In the genomic region with DNA sequence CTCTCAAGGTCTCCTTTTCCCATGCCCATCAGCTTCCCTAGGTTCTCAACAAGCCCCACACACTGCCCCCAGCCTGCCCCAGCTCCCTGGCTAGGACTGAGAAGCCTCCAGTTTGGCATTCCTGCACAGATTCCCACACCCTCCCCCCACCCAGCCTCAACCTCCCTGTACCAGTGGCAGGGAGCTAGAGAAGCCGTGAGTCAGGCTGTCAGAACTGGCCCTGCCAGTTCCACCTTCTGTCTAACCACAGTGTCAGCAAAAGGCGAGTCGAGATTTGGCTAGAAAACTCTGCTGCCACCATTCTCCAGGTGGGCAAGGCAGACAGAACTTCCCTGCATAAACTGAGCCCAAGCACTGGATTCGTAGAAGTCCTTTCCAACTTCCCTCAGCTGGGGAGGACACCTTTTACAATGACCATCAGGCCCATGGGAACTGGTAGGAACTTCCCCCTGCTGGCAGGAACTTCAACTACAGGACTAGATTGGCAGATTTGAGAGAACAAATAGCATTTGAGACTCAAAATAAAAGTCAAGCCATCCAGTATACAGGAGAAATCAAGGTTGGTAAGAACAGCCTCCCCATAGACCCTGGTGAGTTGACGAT, we compare ENCODE assay signal across 8 cellular contexts. TPM values are rescaled to one million over a fixed set of nuclear protein-coding genes. Genes with fewer than 3 reads are reported as not detected.
DNase-seq lines count a peak whose midpoint lies in the region; ATAC-seq and TF ChIP-seq lines count a peak whose summit lies in the region.

No MANE protein-coding gene starts in this region.

- peaks cover 16% of the 10 kb centered on the region for H3K4me1 ChIP-seq in mammary epithelial cell (ENCODE audit: insufficient read depth, low read length)

- no peaks in the 10 kb centered on the region for H4K20me1 ChIP-seq in mammary epithelial cell (ENCODE audit: insufficient read depth, low read length)

- H3K9ac ChIP-seq in mammary epithelial cell (ENCODE audit: insufficient read depth, low read length), result no peak overlapping the region

- no peaks in the 10 kb centered on the region for H3K9me3 Mint-ChIP-seq in activated CD4-positive, alpha-beta T cell treated with anti-CD3 and anti-CD28 coated beads, Interleukin-2, amount 10 ng/mL, durations not matched to agents 7 days and 5 days

- no peaks in the 10 kb centered on the region for H3K36me3 Mint-ChIP-seq in activated CD4-positive, alpha-beta T cell treated with anti-CD3 and anti-CD28 coated beads, Interleukin-2, amount 10 ng/mL, durations not matched to agents 7 days and 5 days (ENCODE audit: low read depth)
- peaks cover 5% of the 10 kb centered on the region for H3K36me3 Mint-ChIP-seq in T-helper 17 cell (ENCODE audit: low read depth)

- H3K27me3 ChIP-seq in mammary epithelial cell (ENCODE audit: insufficient read depth, low read length), result no peaks in the 10 kb centered on the region

- intact Hi-C loops in mammary epithelial cell (cut with micrococcal nuclease), result loop anchor here (1.0 kb wide), 3 partner anchors 37 to 92 kb away; no protein-coding TSS in a partner anchor
- intact Hi-C loops in left colon (cut with DNase I, micrococcal nuclease), result no loop called here

- CTCF ChIA-PET in activated CD4-positive, alpha-beta T cell treated with anti-CD3 and anti-CD28 coated beads, Interleukin-2, amount 10 ng/mL, durations not matched to agents 7 days and 5 days (lab: Charles Lee), result interaction anchor here (1.0 to 1.1 kb wide), 2 partner anchors 16 to 45 kb away, joined by 3 read pairs; no protein-coding TSS in a partner anchor
- CTCF ChIA-PET in mammary epithelial cell (lab: Charles Lee; ENCODE audit: low non-redundant PET), result interaction anchor here (0.5 to 1.3 kb wide), 9 partner anchors 9 to 179 kb away, joined by 4 to 11 read pairs (median 6); partner anchors contain the start of gene PKP1

- no peaks in the 10 kb centered on the region for H3K79me2 ChIP-seq in mammary epithelial cell (ENCODE audit: insufficient read depth, low read length)

- ATAC-seq in left colon, result peak; percentile 82
- ATAC-seq in HG02588 (IDR thresholded peaks at IDR 0.05; ENCODE audit: unreplicated experiment), result no peak
- ATAC-seq in T-helper 17 cell, result no peak
- ATAC-seq in GM18868 (IDR thresholded peaks at IDR 0.05; ENCODE audit: unreplicated experiment), result no peak

- POLR2A ChIA-PET in activated CD4-positive, alpha-beta T cell treated with anti-CD3 and anti-CD28 coated beads, Interleukin-2, amount 10 ng/mL, durations not matched to agents 7 days and 5 days (lab: Charles Lee), result no interaction called here

- H2AFZ ChIP-seq in mammary epithelial cell (ENCODE audit: low read depth, low read length), result peak overlapping the region; percentile 71

- BruUV-seq in mammary epithelial cell (replicated peaks; lab: Mats Ljungman, UMichigan), result no TSS peak

- TF ChIP-seq CTCF in mammary epithelial cell (conservative IDR thresholded peaks at IDR 0.05 in 1 of 2, IDR thresholded peaks at IDR 0.05 in 1 of 2; ENCODE audit: extremely low read depth in 1 of 2, insufficient read depth in 1 of 2, low read depth in 1 of 2, low read length in 2 of 2), result peak; percentile 87 to 91

- H3K36me3 ChIP-seq in mammary epithelial cell (ENCODE audit: insufficient read depth, low read length), result no peaks in the 10 kb centered on the region

- H3K4me2 ChIP-seq in mammary epithelial cell (ENCODE audit: insufficient read depth, low read depth, low read length), result peak overlapping the region; percentile 56

- H3K4me3 ChIP-seq in mammary epithelial cell (replicated peaks in 1 of 3; ENCODE audit: insufficient read depth in 1 of 3, low read depth in 2 of 3, low read length in 3 of 3), result no peak overlapping the region

- H3K27ac Mint-ChIP-seq in activated CD4-positive, alpha-beta T cell treated with anti-CD3 and anti-CD28 coated beads, Interleukin-2, amount 10 ng/mL, durations not matched to agents 7 days and 5 days, result no peak overlapping the region
- H3K27ac Mint-ChIP-seq in T-helper 17 cell, result no peak overlapping the region

- H3K9me3 ChIP-seq in mammary epithelial cell (replicated peaks; ENCODE audit: insufficient read depth, low read length) (no peaks in the 10 kb centered on the region), T-helper 17 cell (ENCODE audit: control insufficient read depth, low read length, poor library complexity, severe bottlenecking) (no peaks in the 10 kb centered on the region)

- in situ Hi-C loops in mammary epithelial cell (cut with MboI; ENCODE audit: low sequenced_read_pairs in 2 of 2), result loop anchor here in 1 of 2 donors (10.0 kb wide), 1 partner anchor 102 kb away; no protein-coding TSS in a partner anchor

- WGBS in mammary epithelial cell (ENCODE audit: low coverage, missing lambda C conversion rate), result 25% methylated on average over 2 of the region's 5 CpGs

- dilution Hi-C loops in mammary epithelial cell (cut with HindIII; ENCODE audit: low sequenced_read_pairs), result loop anchor here (5.0 kb wide), 1 partner anchor 51 kb away; the partner anchor contains the start of gene LAD1

- no peak overlapping the region for H3K4me3 Mint-ChIP-seq in activated CD4-positive, alpha-beta T cell treated with anti-CD3 and anti-CD28 coated beads, Interleukin-2, amount 10 ng/mL, durations not matched to agents 7 days and 5 days
- H3K4me3 Mint-ChIP-seq in T-helper 17 cell, result no peak overlapping the region

- H3K27me3 Mint-ChIP-seq in activated CD4-positive, alpha-beta T cell treated with anti-CD3 and anti-CD28 coated beads, Interleukin-2, amount 10 ng/mL, durations not matched to agents 7 days and 5 days, result peaks cover 5% of the 10 kb centered on the region
- H3K27me3 Mint-ChIP-seq in T-helper 17 cell, result peaks cover 36% of the 10 kb centered on the region

- H3K27ac ChIP-seq in mammary epithelial cell (ENCODE audit: insufficient read depth, low read depth, low read length), result no peak overlapping the region

- H3K4me1 Mint-ChIP-seq in activated CD4-positive, alpha-beta T cell treated with anti-CD3 and anti-CD28 coated beads, Interleukin-2, amount 10 ng/mL, durations not matched to agents 7 days and 5 days, result no peaks in the 10 kb centered on the region
- peaks cover 3% of the 10 kb centered on the region for H3K4me1 Mint-ChIP-seq in T-helper 17 cell

- DNase-seq in activated CD4-positive, alpha-beta T cell treated with anti-CD3 and anti-CD28 coated beads, Interleukin-2, amount 10 ng/mL, durations not matched to agents 7 days and 5 days, result peak; percentile 11
- no peak for DNase-seq in activated CD4-positive, alpha-beta T cell treated with anti-CD3 and anti-CD28 coated beads, Interleukin-2, amount 50 U/mL, for 1 hour
- DNase-seq in NCI-H2196 (lab: John Stamatoyannopoulos, UW; ENCODE audit: unreplicated experiment), result peak; percentile 61
- DNase-seq in mammary epithelial cell, result peak; percentile 70
- DNase-seq in left colon, result peak in 1 of 2 donors; percentile 54
- DNase-seq in T-helper 17 cell, result no peak

RNA-seq across cellular contexts. Expression of gene TNNT2, which starts 31.0 kb away (rescaled TPM):
- total RNA-seq in activated CD4-positive, alpha-beta T cell treated with anti-CD3 and anti-CD28 coated beads, Interleukin-2, amount 10 ng/mL, durations not matched to agents 7 days and 5 days, result not detected
- total RNA-seq in mammary epithelial cell (1 to 10 TPM in 1 of 2 donors, under 1 TPM in 1; 0.83 to 1.3 TPM), left colon (under 1 TPM; 0.31 to 0.58 TPM), T-helper 17 cell (not detected)
- 0.19 TPM for polyA plus RNA-seq in mammary epithelial cell
- not detected for polyA minus RNA-seq in mammary epithelial cell

RNA-seq across cellular contexts. Expression of gene LAD1, which starts 52.7 kb away (rescaled TPM):
- not detected for total RNA-seq in activated CD4-positive, alpha-beta T cell treated with anti-CD3 and anti-CD28 coated beads, Interleukin-2, amount 10 ng/mL, durations not matched to agents 7 days and 5 days
- total RNA-seq in mammary epithelial cell, result 100 to 1,000 TPM; 101 to 212 TPM
- polyA plus RNA-seq in mammary epithelial cell, result 71.7 TPM
- polyA minus RNA-seq in mammary epithelial cell, result 91.3 TPM
- 100 to 1,000 TPM; 172 to 191 TPM for total RNA-seq in left colon
- not detected for total RNA-seq in T-helper 17 cell

Comparison
In these comparisons a context has a peak if more than half of its experiments do, and no peak if none do; other contexts are left out.
1. DNase-seq: peak in activated CD4-positive, alpha-beta T cell treated with anti-CD3 and anti-CD28 coated beads, Interleukin-2, amount 10 ng/mL, durations not matched to agents 7 days and 5 days (single experiment), NCI-H2196 (single experiment) and mammary epithelial cell (single experiment); none in activated CD4-positive, alpha-beta T cell treated with anti-CD3 and anti-CD28 coated beads, Interleukin-2, amount 50 U/mL, for 1 hour (single experiment) and T-helper 17 cell (0 of 3).
2. RNA of gene LAD1, which starts 52.7 kb away (total RNA-seq): 101 to 212 TPM in mammary epithelial cell and 172 to 191 TPM in left colon; not detected in T-helper 17 cell and not detected in activated CD4-positive, alpha-beta T cell treated with anti-CD3 and anti-CD28 coated beads, Interleukin-2, amount 10 ng/mL, durations not matched to agents 7 days and 5 days; every median in the first group is over 10 times any median in the second.